29 cellular contexts compared by ENCODE assay signal in the genomic region with DNA sequence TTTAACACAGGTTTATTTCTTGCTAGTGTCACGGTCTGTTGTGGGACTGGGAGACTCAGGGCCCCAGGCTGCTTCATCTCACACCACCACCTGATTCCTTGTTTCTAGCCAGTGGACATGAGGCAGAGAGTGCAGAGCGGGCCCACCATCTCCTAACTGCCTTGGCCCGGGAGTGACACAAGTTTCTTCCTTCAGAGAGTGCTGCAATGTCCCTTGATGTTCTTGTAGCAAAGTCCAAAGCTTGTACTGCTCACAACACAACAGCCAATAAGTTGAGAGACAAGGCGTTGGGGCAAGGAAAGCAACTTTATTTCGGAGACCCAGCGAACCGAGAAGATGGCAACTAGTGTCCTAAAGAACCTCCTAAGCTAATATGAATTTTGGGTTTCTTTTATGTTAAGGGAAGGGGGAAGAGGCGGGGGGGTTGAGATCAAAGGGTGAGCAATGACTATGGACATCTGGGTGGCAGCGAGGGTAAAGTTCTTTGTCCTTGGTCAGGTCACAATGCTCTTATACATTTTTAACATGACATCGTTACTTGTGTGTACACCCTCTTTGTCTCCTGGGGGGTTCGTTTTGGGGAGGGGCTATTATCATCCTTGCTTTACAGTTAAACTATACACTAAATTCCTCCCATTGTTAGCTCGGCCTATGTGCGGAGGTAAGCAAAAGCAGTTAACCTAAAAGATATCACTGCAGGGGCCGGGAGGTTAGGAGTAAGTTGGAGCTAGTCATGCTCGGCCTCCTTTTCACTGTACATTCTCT. TPM values are rescaled to one million over a fixed set of nuclear protein-coding genes. Genes with fewer than 3 reads are reported as not detected.
"Had no signal": no experiment of that assay in that cellular context is flagged by ENCODE, and none has a peak within 500 bp of the region (broad histone marks: within the 10 kb centered on the region; RNA-seq: fewer than 3 reads in every experiment).

No MANE protein-coding gene starts in this region.

- H3K36me3 Mint-ChIP-seq: activated CD4-positive, alpha-beta memory T cell treated with anti-CD3 and anti-CD28 coated beads for 36 hours; activated naive CD8-positive, alpha-beta T cell had no signal

- H3K27me3 Mint-ChIP-seq: activated CD4-positive, alpha-beta T cell treated with anti-CD3 and anti-CD28 coated beads for 36 hours had no signal

- H3K4me3 Mint-ChIP-seq: activated CD4-positive, alpha-beta memory T cell treated with anti-CD3 and anti-CD28 coated beads for 36 hours; activated CD4-positive, alpha-beta T cell treated with anti-CD3 and anti-CD28 coated beads for 36 hours; activated CD4-positive, alpha-beta T cell treated with anti-CD3 and anti-CD28 coated beads, Interleukin-2, amount 10 ng/mL, durations not matched to agents 24 days and 14 days; activated naive CD8-positive, alpha-beta T cell; activated T-cell treated with anti-CD3 and anti-CD28 coated beads, Interleukin-2, amount 50 U/mL, for 4 hours; activated T-helper 17 cell treated with anti-CD3 and anti-CD28 coated beads, Interleukin-2, amount 50 U/mL, for 72 hours; dendritic cell treated with granulocyte-macrophage colony-stimulating factor and Interleukin-4, amounts not matched to agents 40 ng/mL and 50 ng/mL, for 4 days; endodermal cell had no signal

- H3K27ac ChIP-seq: body of pancreas, colonic mucosa, foreskin keratinocyte, gastrocnemius medialis had no signal

- H3K4me3 ChIP-seq: body of pancreas, colonic mucosa, dorsolateral prefrontal cortex, gastrocnemius medialis had no signal

- H3K27ac Mint-ChIP-seq: activated CD4-positive, alpha-beta memory T cell treated with anti-CD3 and anti-CD28 coated beads for 36 hours; activated CD4-positive, alpha-beta T cell treated with anti-CD3 and anti-CD28 coated beads for 36 hours; activated CD4-positive, alpha-beta T cell treated with anti-CD3 and anti-CD28 coated beads, Interleukin-2, amount 10 ng/mL, durations not matched to agents 24 days and 14 days; activated naive CD8-positive, alpha-beta T cell; activated T-helper 17 cell treated with anti-CD3 and anti-CD28 coated beads, Interleukin-2, amount 50 U/mL, for 72 hours; dendritic cell treated with granulocyte-macrophage colony-stimulating factor and Interleukin-4, amounts not matched to agents 40 ng/mL and 50 ng/mL, for 4 days; endodermal cell had no signal

- H3K36me3 ChIP-seq: colonic mucosa, gastrocnemius medialis had no signal

- H3K9me3 ChIP-seq: body of pancreas, colonic mucosa, gastrocnemius medialis had no signal

- ATAC-seq: activated CD4-positive, alpha-beta T cell treated with anti-CD3 and anti-CD28 coated beads for 36 hours; activated T-cell treated with anti-CD3 and anti-CD28 coated beads, Interleukin-2, amount 50 U/mL, for 4 hours; activated T-helper 17 cell treated with anti-CD3 and anti-CD28 coated beads, Interleukin-2, amount 50 U/mL, for 72 hours; body of pancreas; esophagus mucosa; foreskin keratinocyte; gastrocnemius medialis had no signal

- H3K9me3 Mint-ChIP-seq: activated CD4-positive, alpha-beta memory T cell treated with anti-CD3 and anti-CD28 coated beads for 36 hours; activated CD4-positive, alpha-beta T cell treated with anti-CD3 and anti-CD28 coated beads, Interleukin-2, amount 10 ng/mL, durations not matched to agents 24 days and 14 days; activated T-cell treated with anti-CD3 and anti-CD28 coated beads, Interleukin-2, amount 50 U/mL, for 4 hours; activated T-helper 17 cell treated with anti-CD3 and anti-CD28 coated beads, Interleukin-2, amount 50 U/mL, for 72 hours; dendritic cell treated with granulocyte-macrophage colony-stimulating factor and Interleukin-4, amounts not matched to agents 40 ng/mL and 50 ng/mL, for 4 days had no signal

- H3K4me1 ChIP-seq: body of pancreas, colonic mucosa, foreskin keratinocyte, gastrocnemius medialis had no signal

- H3K4me1 Mint-ChIP-seq: activated CD4-positive, alpha-beta T cell treated with anti-CD3 and anti-CD28 coated beads for 36 hours; activated CD4-positive, alpha-beta T cell treated with anti-CD3 and anti-CD28 coated beads, Interleukin-2, amount 10 ng/mL, durations not matched to agents 24 days and 14 days; activated T-helper 17 cell treated with anti-CD3 and anti-CD28 coated beads, Interleukin-2, amount 50 U/mL, for 72 hours; endodermal cell had no signal

- DNase-seq: activated CD4-positive, alpha-beta memory T cell treated with anti-CD3 and anti-CD28 coated beads for 36 hours; activated CD4-positive, alpha-beta T cell treated with anti-CD3 and anti-CD28 coated beads for 36 hours; activated CD4-positive, alpha-beta T cell treated with anti-CD3 and anti-CD28 coated beads, Interleukin-2, amount 10 ng/mL, durations not matched to agents 24 days and 14 days; activated CD4-positive, CD25-positive, alpha-beta regulatory T cell; activated CD4-positive, CD25-positive, alpha-beta regulatory T cell treated with anti-CD3 and anti-CD28 coated beads, Interleukin-2, amount 50 U/mL, for 72 hours; activated CD8-positive, alpha-beta memory T cell treated with anti-CD3 and anti-CD28 coated beads for 24 hours; activated effector memory CD4-positive, alpha-beta T cell treated with Interleukin-2 at 50 U/mL for 16 hours; activated gamma-delta T cell treated with Interleukin-2 at 50 U/mL for 16 hours; activated naive CD4-positive, alpha-beta T cell treated with anti-CD3 and anti-CD28 coated beads, Interleukin-2, amount 50 U/mL, for 16 hours; activated naive CD4-positive, alpha-beta T cell treated with Interleukin-2 at 50 U/mL for 16 hours; activated T-cell treated with anti-CD3 and anti-CD28 coated beads, Interleukin-2, amount 50 U/mL, for 4 hours; amygdala; aorta; body of pancreas; central memory CD4-positive, alpha-beta T cell; cerebellar nuclear complex; colonic mucosa; dorsolateral prefrontal cortex; effector memory CD4-positive, alpha-beta T cell; endodermal cell; foreskin keratinocyte; gastrocnemius medialis; glutamatergic neuron; T-helper 2 cell had no signal

- H3K27me3 ChIP-seq: body of pancreas, colonic mucosa, dorsolateral prefrontal cortex, gastrocnemius medialis had no signal

RNA-seq across cellular contexts. Expression of gene SH2D4B, which starts 31.6 kb away (rescaled TPM):
- total RNA-seq: colonic mucosa, epithelial cell of proximal tubule, foreskin keratinocyte, gastrocnemius medialis had no signal
- polyA plus RNA-seq: aorta, foreskin keratinocyte had no signal
